1 cellular context compared by ENCODE assay signal in genomic region chr5:139675213-139675612, GRCh38.
TF ChIP-seq lines count a peak whose summit lies in the region.

No MANE protein-coding gene starts in this region.

TF ChIP-seq in WTC11, 78 proteins besides CTCF, POLR2A, EP300 and RAD21 (continued from another document):
- TF ChIP-seq, protein P1, sequence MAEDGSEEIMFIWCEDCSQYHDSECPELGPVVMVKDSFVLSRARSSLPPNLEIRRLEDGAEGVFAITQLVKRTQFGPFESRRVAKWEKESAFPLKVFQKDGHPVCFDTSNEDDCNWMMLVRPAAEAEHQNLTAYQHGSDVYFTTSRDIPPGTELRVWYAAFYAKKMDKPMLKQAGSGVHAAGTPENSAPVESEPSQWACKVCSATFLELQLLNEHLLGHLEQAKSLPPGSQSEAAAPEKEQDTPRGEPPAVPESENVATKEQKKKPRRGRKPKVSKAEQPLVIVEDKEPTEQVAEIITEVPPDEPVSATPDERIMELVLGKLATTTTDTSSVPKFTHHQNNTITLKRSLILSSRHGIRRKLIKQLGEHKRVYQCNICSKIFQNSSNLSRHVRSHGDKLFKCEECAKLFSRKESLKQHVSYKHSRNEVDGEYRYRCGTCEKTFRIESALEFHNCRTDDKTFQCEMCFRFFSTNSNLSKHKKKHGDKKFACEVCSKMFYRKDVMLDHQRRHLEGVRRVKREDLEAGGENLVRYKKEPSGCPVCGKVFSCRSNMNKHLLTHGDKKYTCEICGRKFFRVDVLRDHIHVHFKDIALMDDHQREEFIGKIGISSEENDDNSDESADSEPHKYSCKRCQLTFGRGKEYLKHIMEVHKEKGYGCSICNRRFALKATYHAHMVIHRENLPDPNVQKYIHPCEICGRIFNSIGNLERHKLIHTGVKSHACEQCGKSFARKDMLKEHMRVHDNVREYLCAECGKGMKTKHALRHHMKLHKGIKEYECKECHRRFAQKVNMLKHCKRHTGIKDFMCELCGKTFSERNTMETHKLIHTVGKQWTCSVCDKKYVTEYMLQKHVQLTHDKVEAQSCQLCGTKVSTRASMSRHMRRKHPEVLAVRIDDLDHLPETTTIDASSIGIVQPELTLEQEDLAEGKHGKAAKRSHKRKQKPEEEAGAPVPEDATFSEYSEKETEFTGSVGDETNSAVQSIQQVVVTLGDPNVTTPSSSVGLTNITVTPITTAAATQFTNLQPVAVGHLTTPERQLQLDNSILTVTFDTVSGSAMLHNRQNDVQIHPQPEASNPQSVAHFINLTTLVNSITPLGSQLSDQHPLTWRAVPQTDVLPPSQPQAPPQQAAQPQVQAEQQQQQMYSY (CRISPR knock-in tag; IDR thresholded peaks at IDR 0.05) = no peak
- TF ChIP-seq ESRRA (CRISPR knock-in tag; IDR thresholded peaks at IDR 0.05; ENCODE audit: borderline replicate concordance) = no peak
